ENCODE assay signal across 1 cellular context in genomic region chr17:3728099-3728498, GRCh38. TPM values are rescaled to one million over a fixed set of nuclear protein-coding genes. Genes with fewer than 3 reads are reported as not detected.
"Had no signal": no experiment of that assay in that cellular context is flagged by ENCODE, and none has a peak within 500 bp of the region (broad histone marks: within the 10 kb centered on the region; RNA-seq: fewer than 3 reads in every experiment).

No MANE protein-coding gene starts in this region.

RNA-seq across cellular contexts. Expression of gene P2RX5, which starts 32.1 kb away (rescaled TPM):
- total RNA-seq: ascending aorta had no signal
